In the genomic region with DNA sequence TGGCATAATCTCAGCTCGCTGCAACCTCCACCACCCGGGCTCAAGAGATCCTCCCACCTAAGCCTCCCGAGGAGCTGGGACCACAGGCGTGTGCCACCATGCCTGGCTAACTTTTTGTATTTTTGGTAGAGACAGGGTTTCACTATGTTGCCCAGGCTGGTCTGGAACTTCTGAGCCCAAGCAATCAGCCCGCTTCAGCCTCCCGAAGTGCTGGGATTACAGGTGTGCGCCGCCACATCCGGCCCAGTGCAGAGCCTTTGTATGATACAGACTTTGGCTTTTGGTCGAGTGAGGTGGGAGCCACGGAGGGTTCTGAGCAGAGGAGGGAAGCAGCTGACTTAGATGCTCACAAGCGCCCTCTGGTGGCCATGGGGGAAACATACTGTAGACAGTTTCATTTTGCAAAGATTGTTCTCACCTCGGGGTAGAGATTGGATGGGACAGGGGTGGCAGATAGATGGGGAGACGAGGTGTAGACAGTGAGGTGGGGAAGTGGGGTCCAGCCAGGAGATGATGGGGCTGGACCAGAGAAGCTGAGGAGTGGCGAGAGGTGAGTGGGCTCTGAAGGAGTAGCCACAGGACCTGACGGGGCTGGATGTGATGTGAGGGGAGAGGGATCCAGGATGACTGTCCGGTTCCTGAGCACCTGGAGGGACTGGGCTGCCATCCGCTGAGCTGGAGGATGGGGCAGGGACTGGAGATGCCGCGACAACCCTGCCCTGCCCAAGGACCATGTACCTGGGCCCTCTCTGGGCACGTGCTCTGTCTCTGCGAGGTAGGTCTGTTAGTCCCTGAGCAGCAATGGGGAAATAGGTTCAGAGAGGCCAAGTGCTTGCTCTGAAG, we compare ENCODE assay signal across 8 cellular contexts.
DNase-seq lines count a peak whose midpoint lies in the region; ATAC-seq, FAIRE-seq and TF ChIP-seq lines count a peak whose summit lies in the region.
"Not testable (repeated sequence)": the region's sequence is repeated elsewhere in the genome, so short reads cannot be mapped to it uniquely, and the experiment has no call there.

No MANE protein-coding gene starts in this region.

- H3K9ac ChIP-seq in K562 (ENCODE audit: insufficient read depth in 1 of 2, low read depth in 2 of 2, low read length in 2 of 2), result not testable (repeated sequence)

- not testable (repeated sequence) for H2AFZ ChIP-seq in K562 (ENCODE audit: low read depth, low read length)

- not testable (repeated sequence) for TF ChIP-seq POLR2A in K562 (conservative IDR thresholded peaks at IDR 0.05)

- peaks cover 52% of the 10 kb centered on the region for H3K79me2 ChIP-seq in K562 (ENCODE audit: control insufficient read depth, insufficient read depth, low read length)

- not testable (repeated sequence) for H3K4me1 ChIP-seq in Panc1 (ENCODE audit: control insufficient read depth, insufficient read depth, low read length)
- peaks cover 0 to 18% of the 10 kb centered on the region in 2 experiments; a peak in 3 of 5 replicates for H3K4me1 ChIP-seq in K562 (replicated peaks in 1 of 2; ENCODE audit: control insufficient read depth in 2 of 2, insufficient read depth in 2 of 2, low read length in 2 of 2)

- not testable (repeated sequence) for H3K4me2 ChIP-seq in K562 (ENCODE audit: insufficient read depth, low read length)

- peak; percentile 89 for FAIRE-seq in K562 (lab: Jason Lieb, UNC)

- not testable (repeated sequence) for H3K27ac ChIP-seq in Panc1 (ENCODE audit: low read length); K562 (ENCODE audit: extremely low read depth, low read depth, low read length)

- intact Hi-C loops in Panc1 (cut with micrococcal nuclease; ENCODE audit: unreplicated experiment); cardiac septum (cut with DNase I): not testable (repeated sequence)
- intact Hi-C loops in K562 (cut with micrococcal nuclease), result loop anchor here (5.0 to 10.0 kb wide), 2 partner anchors 155 to 377 kb away; no protein-coding TSS in a partner anchor

- in situ Hi-C loops in Caki2 (cut with HindIII; ENCODE audit: low pct_unique_long_range_greater_than_20kb, low sequenced_read_pairs); Panc1 (cut with HindIII; ENCODE audit: low pct_unique_long_range_greater_than_20kb, low sequenced_read_pairs): not testable (repeated sequence)
- in situ Hi-C loops in K562 (cut with MboI), result loop anchor here (10.0 to 25.0 kb wide), 2 partner anchors 382 to 615 kb away; partner anchors contain the start of gene TMIGD1

- not testable (repeated sequence) for H3K36me3 ChIP-seq in Panc1 (ENCODE audit: control insufficient read depth, insufficient read depth, low read length); K562 (ENCODE audit: control insufficient read depth, insufficient read depth, low read length)

- not testable (repeated sequence) for TF ChIP-seq EP300 in K562 (IDR thresholded peaks at IDR 0.05; ENCODE audit: low read length)

- not testable (repeated sequence) for BruUV-seq in Panc1 (replicated peaks; lab: Mats Ljungman, UMichigan); K562 (replicated peaks; lab: Mats Ljungman, UMichigan)

- not testable (repeated sequence) for H3K4me3 ChIP-seq in Panc1 (ENCODE audit: low read depth in 2 of 2, low read length in 2 of 2); K562

- CTCF ChIA-PET in Panc1 (lab: Charles Lee), result interaction anchor here (0.6 to 0.7 kb wide), 2 partner anchors 27 to 1078 kb away, joined by 3 to 4 read pairs; no protein-coding TSS in a partner anchor
- CTCF ChIA-PET in K562 (lab: Yijun Ruan, JAX; ENCODE audit: low intra/inter-chr PET ratio), result interaction anchor here (0.6 kb wide), 1 partner anchor 379 kb away, joined by 3 read pairs; no protein-coding TSS in a partner anchor

- WGBS in K562 (ENCODE audit: insufficient coverage, low coverage, missing lambda C conversion rate), result 42% methylated on average over 17 of the region's 22 CpGs

- not testable (repeated sequence) for H3K27me3 ChIP-seq in Panc1 (ENCODE audit: control insufficient read depth, insufficient read depth, low read length); K562 (ENCODE audit: control insufficient read depth in 2 of 2, insufficient read depth in 2 of 2, low read length in 2 of 2)

- H3K9me1 ChIP-seq in K562 (ENCODE audit: control insufficient read depth, insufficient read depth, low read length), result not testable (repeated sequence)

- peak; percentile 39 to 62 for TF ChIP-seq RAD21 in K562 (CRISPR knock-in tag; conservative IDR thresholded peaks at IDR 0.05 in 1 of 2, IDR thresholded peaks at IDR 0.05 in 1 of 2)

- peak; percentile 78 for ATAC-seq in Panc1
- peak; percentile 78 for ATAC-seq in K562
- not testable (repeated sequence) for ATAC-seq in omental fat pad (ENCODE audit: low FRiP score)

- TF ChIP-seq CTCF in Panc1 (IDR thresholded peaks at IDR 0.05) (peak; percentile 88), K562 (IDR thresholded peaks at IDR 0.05 in 2 of 3, conservative IDR thresholded peaks at IDR 0.05 in 1 of 3; ENCODE audit: insufficient read depth in 2 of 3, low read depth in 1 of 3, low read length in 3 of 3) (peak; percentile 61 to 76 (median 65)), omental fat pad (IDR thresholded peaks at IDR 0.05) (peak in 2 of 3 donors; percentile 4 to 48)

- POLR2A ChIA-PET in Panc1 (lab: Charles Lee); K562 (lab: Yijun Ruan, JAX): not testable (repeated sequence)

- DNase-seq in Caki2 (ENCODE audit: low read depth) (peak; percentile 42), KG1 (lab: John Stamatoyannopoulos, UW) (peak; percentile 28), K562 (ENCODE audit: extremely low read depth in 1 of 4, low spot score in 3 of 4) (peak; percentile 33 to 83 (median 44)), cardiac septum (ENCODE audit: low spot score) (peak; percentile 82), omental fat pad (ENCODE audit: low spot score) (peak; percentile 72)
- DNase-seq in Panc1 (ENCODE audit: low read depth, low spot score), result not testable (repeated sequence)
- DNase-seq in activated CD4-positive, alpha-beta T cell treated with anti-CD3 and anti-CD28 coated beads, Interleukin-2, amount 50 U/mL, for 1 hour, result peak; percentile 83
- DNase-seq in stimulated activated CD8-positive, alpha-beta memory T cell treated with anti-CD3 and anti-CD28 coated beads, Interleukin-7, amount 100 ng/mL, for 1 hour (ENCODE audit: low read depth in 2 of 2), result peak; percentile 42 to 72

- peaks cover 20% of the 10 kb centered on the region for H4K20me1 ChIP-seq in K562 (replicated peaks; ENCODE audit: control insufficient read depth, insufficient read depth, low read length)

- not testable (repeated sequence) for H3K9me3 ChIP-seq in Panc1 (ENCODE audit: control insufficient read depth, insufficient read depth, low read depth, low read length); K562 (replicated peaks; ENCODE audit: control insufficient read depth, insufficient read depth, low read depth, low read length)

TF ChIP-seq in K562, 482 proteins besides CTCF, POLR2A, EP300 and RAD21 (continues in another document):
- 0 out of 2 replicates have a peak, but pooled peaks have one; percentile 21 for TF ChIP-seq CXXC5 (CRISPR knock-in tag; IDR thresholded peaks at IDR 0.05)
- TF ChIP-seq HDAC1 (IDR thresholded peaks at IDR 0.05), result peak; percentile 20 to 27; a peak in 1 of 4 replicates
- 0 out of 2 replicates have a peak, but pooled peaks have one; percentile 26 for TF ChIP-seq ESRRA (IDR thresholded peaks at IDR 0.05; ENCODE audit: borderline replicate concordance, low read depth)
- TF ChIP-seq ARHGAP35 (IDR thresholded peaks at IDR 0.05; ENCODE audit: partially characterized antibody), result peak; percentile 51
- TF ChIP-seq ADNP (tag; IDR thresholded peaks at IDR 0.05), result peak; percentile 63; the same call in 1 of the 2 replicates
- TF ChIP-seq TRIM24 (IDR thresholded peaks at IDR 0.05), result peak in 1 of 2 experiments; percentile 38; a peak in 1 of 4 replicates
- TF ChIP-seq SMC3 (conservative IDR thresholded peaks at IDR 0.05; ENCODE audit: insufficient read depth, low read depth, low read length), result peak; percentile 51; the same call in 1 of the 2 replicates
- TF ChIP-seq, protein P1, sequence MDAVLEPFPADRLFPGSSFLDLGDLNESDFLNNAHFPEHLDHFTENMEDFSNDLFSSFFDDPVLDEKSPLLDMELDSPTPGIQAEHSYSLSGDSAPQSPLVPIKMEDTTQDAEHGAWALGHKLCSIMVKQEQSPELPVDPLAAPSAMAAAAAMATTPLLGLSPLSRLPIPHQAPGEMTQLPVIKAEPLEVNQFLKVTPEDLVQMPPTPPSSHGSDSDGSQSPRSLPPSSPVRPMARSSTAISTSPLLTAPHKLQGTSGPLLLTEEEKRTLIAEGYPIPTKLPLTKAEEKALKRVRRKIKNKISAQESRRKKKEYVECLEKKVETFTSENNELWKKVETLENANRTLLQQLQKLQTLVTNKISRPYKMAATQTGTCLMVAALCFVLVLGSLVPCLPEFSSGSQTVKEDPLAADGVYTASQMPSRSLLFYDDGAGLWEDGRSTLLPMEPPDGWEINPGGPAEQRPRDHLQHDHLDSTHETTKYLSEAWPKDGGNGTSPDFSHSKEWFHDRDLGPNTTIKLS (IDR thresholded peaks at IDR 0.05; ENCODE audit: borderline replicate concordance, low read depth), result 0 out of 2 replicates have a peak, but pooled peaks have one; percentile 22
- peak; percentile 92 for TF ChIP-seq ZFP36 (IDR thresholded peaks at IDR 0.05; ENCODE audit: low read depth, low read length, partially characterized antibody)
- TF ChIP-seq PTBP1 (IDR thresholded peaks at IDR 0.05; ENCODE audit: low read depth, low read length), result peak; percentile 97
- 0 out of 2 replicates have a peak, but pooled peaks have one; percentile 15 for TF ChIP-seq SMAD4 (CRISPR knock-in tag; conservative IDR thresholded peaks at IDR 0.05)
- TF ChIP-seq ARNT (IDR thresholded peaks at IDR 0.05), result 0 out of 4 replicates have a peak, but pooled peaks of 1 of the 2 experiments have one; percentile 34
- TF ChIP-seq BCOR (IDR thresholded peaks at IDR 0.05), result peak; percentile 95

Comparison
In these comparisons a context has a peak if more than half of its experiments do, and no peak if none do; other contexts are left out.
1. CTCF ChIP-seq: peak in every context shown above with its lines; median percentile 88 in Panc1; 65 in K562; 26 in omental fat pad.